9 cellular contexts compared by ENCODE assay signal in the genomic region with DNA sequence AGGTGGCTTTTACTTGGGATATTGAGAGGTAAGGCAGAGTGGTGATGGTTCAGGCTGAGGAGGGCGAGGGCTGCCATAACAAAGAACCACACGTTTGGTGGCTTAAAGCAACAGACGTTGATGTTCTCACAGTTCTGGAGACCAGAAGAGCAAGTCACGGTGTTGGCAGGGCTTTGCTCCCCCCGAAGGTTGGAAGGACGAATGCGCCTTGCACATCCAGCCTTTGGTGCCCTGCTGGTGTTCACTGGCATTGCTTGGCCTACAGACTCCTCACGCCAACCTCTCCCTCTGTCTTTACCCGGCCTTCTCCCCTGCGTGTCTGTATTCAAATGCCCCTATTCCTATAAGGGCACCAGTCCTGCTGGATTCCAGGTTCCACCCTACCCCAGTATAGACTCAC.
DNase-seq lines count a peak whose midpoint lies in the region; ATAC-seq and TF ChIP-seq lines count a peak whose summit lies in the region.
"Had no signal": no experiment of that assay in that cellular context is flagged by ENCODE, and none has a peak within 500 bp of the region (broad histone marks: within the 10 kb centered on the region; RNA-seq: fewer than 3 reads in every experiment).

No MANE protein-coding gene starts in this region.

- no peak overlapping the region for H3K4ac ChIP-seq in trophoblast cell (ENCODE audit: low read depth, low read length)

- no CpG with 5 or more reads among the region's 10 CpGs for WGBS in trophoblast cell (ENCODE audit: extremely low coverage, insufficient coverage, insufficient read length)
- WGBS in ovary, 3 donors = 69% methylated on average over 10 of the region's 10 CpGs

- H3K36me3 ChIP-seq in BJ (ENCODE audit: control insufficient read depth, insufficient read depth, low read length) (no peaks in the 10 kb centered on the region), H7 (replicated peaks; ENCODE audit: control insufficient read depth, insufficient read depth, low read length) (no peaks in the 10 kb centered on the region), RWPE2 (ENCODE audit: low read depth) (no peaks in the 10 kb centered on the region), trophoblast cell (ENCODE audit: control insufficient read depth in 1 of 2, insufficient read depth in 2 of 2, low read length in 2 of 2) (no peaks in the 10 kb centered on the region), ovary (no peaks in the 10 kb centered on the region)

- H2BK120ac ChIP-seq in trophoblast cell (ENCODE audit: insufficient read depth, low read length, poor library complexity) = no peak overlapping the region

- H3K4me1 ChIP-seq in RWPE2 (ENCODE audit: insufficient read depth, poor library complexity, severe bottlenecking) = no peaks in the 10 kb centered on the region
- H3K4me1 ChIP-seq in trophoblast cell (ENCODE audit: control insufficient read depth in 1 of 2, insufficient read depth in 2 of 2, low read length in 2 of 2) = no peaks in the 10 kb centered on the region
- no peaks in the 10 kb centered on the region for H3K4me1 ChIP-seq in ovary (ENCODE audit: insufficient read depth)

- H3K14ac ChIP-seq in trophoblast cell (ENCODE audit: low read length) = no peak overlapping the region

- TF ChIP-seq POLR2A in ovary (IDR thresholded peaks at IDR 0.05) = no peak

- H3K27me3 ChIP-seq in BJ (ENCODE audit: control insufficient read depth, insufficient read depth, low read length) = 0 out of 2 replicates have a peak, but pooled peaks cover 1% of the 10 kb centered on the region
- H3K27me3 ChIP-seq in H7 (ENCODE audit: control insufficient read depth, insufficient read depth, low read length) = no peaks in the 10 kb centered on the region
- no peaks in the 10 kb centered on the region for H3K27me3 ChIP-seq in RWPE2 (ENCODE audit: insufficient read depth, poor library complexity, severe bottlenecking)
- H3K27me3 ChIP-seq in trophoblast cell (ENCODE audit: insufficient read depth, low read length) = no peaks in the 10 kb centered on the region
- H3K27me3 ChIP-seq in ovary = no peaks in the 10 kb centered on the region

- no peak for TF ChIP-seq EP300 in ovary (IDR thresholded peaks at IDR 0.05)

- H3K9me3 ChIP-seq in RWPE2 (ENCODE audit: severe bottlenecking) (no peaks in the 10 kb centered on the region), trophoblast cell (ENCODE audit: insufficient read depth, low read depth, low read length) (no peaks in the 10 kb centered on the region), ovary (peaks cover 0 to 4% of the 10 kb centered on the region in 2 donors)

- H4K12ac ChIP-seq in trophoblast cell (ENCODE audit: low read depth, low read length) = no peak overlapping the region

- no peak overlapping the region for H3K9ac ChIP-seq in trophoblast cell (ENCODE audit: low read length)

- no peak overlapping the region for H2BK12ac ChIP-seq in trophoblast cell (ENCODE audit: low read length)

- no peak overlapping the region for H3K23ac ChIP-seq in trophoblast cell (ENCODE audit: low read length)

- no peak overlapping the region for H2AK5ac ChIP-seq in trophoblast cell (ENCODE audit: low read length)

- H4K91ac ChIP-seq in trophoblast cell (ENCODE audit: low read depth, low read length) = no peak overlapping the region

- no peaks in the 10 kb centered on the region for H3K79me1 ChIP-seq in trophoblast cell (ENCODE audit: low read length)

- H3K18ac ChIP-seq in trophoblast cell (ENCODE audit: low read length) = no peak overlapping the region

- H4K8ac ChIP-seq in trophoblast cell (ENCODE audit: low read depth, low read length) = no peak overlapping the region

- no peak for DNase-seq in BJ (ENCODE audit: low read depth)
- DNase-seq in H7 = peak; percentile 82
- DNase-seq in RWPE2 (ENCODE audit: low spot score) = no peak
- DNase-seq in iPS-NIHi7 (ENCODE audit: extremely low spot score) = peak; percentile 75
- no peak for DNase-seq in trophoblast cell
- no peak for DNase-seq in ovary
- DNase-seq: immature natural killer cell had no signal

- H3K4me3 ChIP-seq in BJ (ENCODE audit: low read depth, low read length) (no peak overlapping the region), H7 (ENCODE audit: insufficient read depth, low read depth, low read length) (no peak overlapping the region), RWPE2 (ENCODE audit: severe bottlenecking) (no peak overlapping the region), trophoblast cell (ENCODE audit: low read depth, low read length) (no peak overlapping the region), ovary (no peak overlapping the region)

- no peak overlapping the region for H2AFZ ChIP-seq in trophoblast cell (ENCODE audit: insufficient read depth, low read length, poor library complexity)

- no peak overlapping the region for H3K4me2 ChIP-seq in trophoblast cell (ENCODE audit: low read length)

- POLR2A ChIA-PET in BJ (lab: Charles Lee) = no interaction called here

- peak; percentile 35; the same call in 1 of the 3 replicates for ATAC-seq in RWPE2 (ENCODE audit: low read depth)
- ATAC-seq in GM21717 (IDR thresholded peaks at IDR 0.05; ENCODE audit: unreplicated experiment) = no peak
- ATAC-seq in HG02678 (IDR thresholded peaks at IDR 0.05; ENCODE audit: unreplicated experiment) = no peak

- CTCF ChIA-PET in BJ (lab: Yijun Ruan, JAX) = no interaction called here

- intact Hi-C loops in ovary (cut with DNase I) = no loop called here

- no peak overlapping the region for H3K27ac ChIP-seq in RWPE2 (ENCODE audit: poor library complexity, severe bottlenecking)
- H3K27ac ChIP-seq in trophoblast cell (ENCODE audit: low read depth, low read length) = no peak overlapping the region
- H3K27ac ChIP-seq in ovary = no peak overlapping the region

- TF ChIP-seq CTCF in BJ (IDR thresholded peaks at IDR 0.05; ENCODE audit: insufficient read depth, low read depth, low read length) (peak; percentile 47), RWPE2 (IDR thresholded peaks at IDR 0.05; ENCODE audit: poor library complexity, severe bottlenecking) (no peak), ovary (IDR thresholded peaks at IDR 0.05) (no peak)

- no peaks in the 10 kb centered on the region for H3K79me2 ChIP-seq in trophoblast cell (ENCODE audit: control insufficient read depth, insufficient read depth, low read length, poor library complexity)

- no peak overlapping the region for H2BK5ac ChIP-seq in trophoblast cell (ENCODE audit: low read depth, low read length, poor library complexity)

Comparison
In these comparisons a context has a peak if more than half of its experiments do, and no peak if none do; other contexts are left out.
1. DNase-seq: peak in H7 (single experiment) and iPS-NIHi7 (single experiment); none in BJ (single experiment), RWPE2 (single experiment), trophoblast cell (0 of 2) and ovary (0 of 5).